ENCODE assay signal across 1 cellular context in genomic region chr2:119011162-119011909, GRCh38.
A peak's percentile ranks its signal among the peaks of the same experiment; 100 is the strongest.
TF ChIP-seq lines count a peak whose summit lies in the region.

No MANE protein-coding gene starts in this region.

TF ChIP-seq in HepG2, 621 proteins besides CTCF, POLR2A, EP300 and RAD21 (continued from another document):
- TF ChIP-seq ZFP91 (CRISPR knock-in tag; IDR thresholded peaks at IDR 0.05; ENCODE audit: borderline replicate concordance), result peak; percentile 42; the same call in 1 of the 2 replicates
- TF ChIP-seq SP4 (CRISPR knock-in tag; IDR thresholded peaks at IDR 0.05), result 0 out of 2 replicates have a peak, but pooled peaks have one; percentile 31
- TF ChIP-seq HHEX (CRISPR knock-in tag; IDR thresholded peaks at IDR 0.05), result no peak
- TF ChIP-seq ZFY (CRISPR knock-in tag; IDR thresholded peaks at IDR 0.05), result peak; percentile 1; the same call in 1 of the 2 replicates
- TF ChIP-seq THAP9 (CRISPR knock-in tag; IDR thresholded peaks at IDR 0.05; ENCODE audit: borderline replicate concordance), result peak; percentile 36; the same call in 1 of the 2 replicates
- TF ChIP-seq TMF1 (CRISPR knock-in tag; IDR thresholded peaks at IDR 0.05; ENCODE audit: low read depth), result no peak
- TF ChIP-seq ZNF124 (CRISPR knock-in tag; IDR thresholded peaks at IDR 0.05), result peak; percentile 41; the same call in 1 of the 2 replicates
- TF ChIP-seq ZNF614 (CRISPR knock-in tag; IDR thresholded peaks at IDR 0.05; ENCODE audit: borderline replicate concordance), result no peak
- TF ChIP-seq SRSF1 (optimal IDR thresholded peaks at IDR 0.05; ENCODE audit: low read depth, low read length), result no peak
- TF ChIP-seq NFE2L1 (CRISPR knock-in tag; IDR thresholded peaks at IDR 0.05; ENCODE audit: borderline replicate concordance), result no peak
- TF ChIP-seq ZBTB1 (CRISPR knock-in tag; IDR thresholded peaks at IDR 0.05; ENCODE audit: borderline replicate concordance), result no peak
- no peak for TF ChIP-seq TFDP2 (CRISPR knock-in tag; IDR thresholded peaks at IDR 0.05)
- TF ChIP-seq YY1 (IDR thresholded peaks at IDR 0.05; ENCODE audit: insufficient read depth, insufficient replicate concordance, low read depth, low read length), result peak; percentile 50
- no peak for TF ChIP-seq ZBTB2 (CRISPR knock-in tag; IDR thresholded peaks at IDR 0.05; ENCODE audit: low read depth)
- no peak for TF ChIP-seq CHD2 (IDR thresholded peaks at IDR 0.05; ENCODE audit: low read depth, low read length)
- TF ChIP-seq TBL1XR1 (IDR thresholded peaks at IDR 0.05; ENCODE audit: borderline replicate concordance, low read length, partially characterized antibody), result no peak
- TF ChIP-seq NPAS2 (CRISPR knock-in tag; IDR thresholded peaks at IDR 0.05; ENCODE audit: borderline replicate concordance), result no peak
- TF ChIP-seq REPIN1 (CRISPR knock-in tag; IDR thresholded peaks at IDR 0.05; ENCODE audit: borderline replicate concordance, low read depth), result peak; percentile 28; the same call in 1 of the 2 replicates
- peak; percentile 49; the same call in 1 of the 2 replicates for TF ChIP-seq ZBTB7B (CRISPR knock-in tag; IDR thresholded peaks at IDR 0.05)
- TF ChIP-seq GATAD1 (CRISPR knock-in tag; IDR thresholded peaks at IDR 0.05), result no peak
- TF ChIP-seq KDM1A (CRISPR knock-in tag; IDR thresholded peaks at IDR 0.05), result no peak
- no peak for TF ChIP-seq MYC (CRISPR knock-in tag; IDR thresholded peaks at IDR 0.05; ENCODE audit: borderline replicate concordance)
- no peak for TF ChIP-seq ZNF530 (CRISPR knock-in tag; IDR thresholded peaks at IDR 0.05; ENCODE audit: low read depth)
- TF ChIP-seq ZNF784 (CRISPR knock-in tag; IDR thresholded peaks at IDR 0.05; ENCODE audit: borderline replicate concordance), result no peak
- TF ChIP-seq TOPORS (CRISPR knock-in tag; IDR thresholded peaks at IDR 0.05), result no peak
- no peak for TF ChIP-seq PLRG1 (conservative IDR thresholded peaks at IDR 0.05)
- TF ChIP-seq ELK4 (CRISPR knock-in tag; IDR thresholded peaks at IDR 0.05; ENCODE audit: borderline replicate concordance), result no peak
- no peak for TF ChIP-seq SMAD3 (CRISPR knock-in tag; IDR thresholded peaks at IDR 0.05)
- TF ChIP-seq GMEB1 (CRISPR knock-in tag; IDR thresholded peaks at IDR 0.05; ENCODE audit: borderline replicate concordance), result 0 out of 2 replicates have a peak, but pooled peaks have one; percentile 30
- TF ChIP-seq SMC3 (IDR thresholded peaks at IDR 0.05; ENCODE audit: low read length), result peak; percentile 25; the same call in 1 of the 2 replicates
- peak; percentile 31; the same call in 1 of the 2 replicates for TF ChIP-seq ZNF350 (CRISPR knock-in tag; IDR thresholded peaks at IDR 0.05; ENCODE audit: borderline replicate concordance, low read depth)
- no peak for TF ChIP-seq ZNF780A (CRISPR knock-in tag; IDR thresholded peaks at IDR 0.05)
- 0 out of 2 replicates have a peak, but pooled peaks have one; percentile 38 for TF ChIP-seq ZNF704 (CRISPR knock-in tag; IDR thresholded peaks at IDR 0.05; ENCODE audit: borderline replicate concordance)
- TF ChIP-seq BCL3 (CRISPR knock-in tag; IDR thresholded peaks at IDR 0.05), result no peak
- TF ChIP-seq HES4 (CRISPR knock-in tag; IDR thresholded peaks at IDR 0.05; ENCODE audit: borderline replicate concordance), result 0 out of 2 replicates have a peak, but pooled peaks have one; percentile 48
- peak; percentile 96 for TF ChIP-seq STAG1 (CRISPR knock-in tag; IDR thresholded peaks at IDR 0.05)
- TF ChIP-seq ZNF768 (CRISPR knock-in tag; IDR thresholded peaks at IDR 0.05), result no peak; the same call in 1 of the 2 replicates
- TF ChIP-seq KDM3A (CRISPR knock-in tag; IDR thresholded peaks at IDR 0.05; ENCODE audit: low read depth), result peak; percentile 61; the same call in 1 of the 2 replicates
- no peak for TF ChIP-seq ZNF512 (CRISPR knock-in tag; IDR thresholded peaks at IDR 0.05)
- TF ChIP-seq RORA (CRISPR knock-in tag; IDR thresholded peaks at IDR 0.05), result no peak
- TF ChIP-seq ZNF644 (CRISPR knock-in tag; IDR thresholded peaks at IDR 0.05; ENCODE audit: low read depth), result no peak
- TF ChIP-seq ISL2 (CRISPR knock-in tag; IDR thresholded peaks at IDR 0.05), result 0 out of 2 replicates have a peak, but pooled peaks have one; percentile 26
